In the genomic region with DNA sequence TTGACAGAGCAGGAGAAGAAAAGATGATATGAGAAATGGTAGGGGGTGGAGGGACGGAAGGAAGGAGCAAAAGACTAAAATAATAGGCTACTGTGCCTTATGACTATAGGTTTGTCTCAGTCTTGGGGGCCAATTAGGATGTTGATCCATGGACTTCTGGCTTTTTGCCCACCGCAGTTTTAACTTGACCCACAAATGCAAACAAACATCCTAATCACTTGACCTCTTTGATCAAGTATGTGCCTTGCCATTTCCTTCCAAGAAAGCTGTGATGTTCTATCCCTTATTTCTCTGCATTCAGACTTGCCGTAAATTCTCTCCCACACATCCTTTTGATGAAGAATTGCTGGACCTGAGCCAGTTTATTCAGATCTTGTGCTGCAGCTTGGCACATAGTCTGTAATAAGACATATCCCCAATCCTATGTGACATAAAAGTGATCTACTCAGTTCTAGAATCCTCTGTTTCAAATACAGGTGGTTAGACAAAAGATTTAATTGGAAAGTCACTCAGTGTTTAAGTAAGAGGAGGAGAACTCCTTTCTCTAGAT, we compare ENCODE assay signal across 23 cellular contexts.
DNase-seq lines count a peak whose midpoint lies in the region; ATAC-seq and TF ChIP-seq lines count a peak whose summit lies in the region.
"Had no signal": no experiment of that assay in that cellular context is flagged by ENCODE, and none has a peak within 500 bp of the region (broad histone marks: within the 10 kb centered on the region; RNA-seq: fewer than 3 reads in every experiment).

No MANE protein-coding gene starts in this region.

- no peaks in the 10 kb centered on the region for H3K9me2 ChIP-seq in Karpas-422 (replicated peaks; ENCODE audit: insufficient read depth, low read length)

- H2AFZ ChIP-seq in Karpas-422 (ENCODE audit: low read length) (no peak overlapping the region), fibroblast of lung (ENCODE audit: low read length) (no peak overlapping the region)
- H2AFZ ChIP-seq: GM23248, neural progenitor cell had no signal

- TF ChIP-seq CTCF in fibroblast of lung (conservative IDR thresholded peaks at IDR 0.05 in 1 of 2, IDR thresholded peaks at IDR 0.05 in 1 of 2; ENCODE audit: low read depth in 1 of 2, low read length in 2 of 2) (no peak), omental fat pad (IDR thresholded peaks at IDR 0.05) (no peak)

- H4K20me1 ChIP-seq in Karpas-422 (ENCODE audit: insufficient read depth, low read depth, low read length) = no peaks in the 10 kb centered on the region
- no peaks in the 10 kb centered on the region for H4K20me1 ChIP-seq in fibroblast of lung (ENCODE audit: control insufficient read depth, extremely low read depth, insufficient read depth, low read length)

- H3K79me2 ChIP-seq in Karpas-422 (ENCODE audit: low read length) = peaks cover 16% of the 10 kb centered on the region
- H3K79me2 ChIP-seq in fibroblast of lung (ENCODE audit: control insufficient read depth, insufficient read depth, low read length) = no peaks in the 10 kb centered on the region

- H3K9ac ChIP-seq in Karpas-422 (ENCODE audit: low read length) = no peak overlapping the region
- H3K9ac ChIP-seq in fibroblast of lung (ENCODE audit: insufficient read depth, low read length) = no peak overlapping the region
- H3K9ac ChIP-seq: GM23248, neural progenitor cell had no signal

- H3K4me2 ChIP-seq in Karpas-422 (ENCODE audit: low read depth, low read length, poor library complexity, severe bottlenecking) (peak overlapping the region; percentile 1), fibroblast of lung (ENCODE audit: extremely low read depth, insufficient read depth, low read length) (no peak overlapping the region)
- H3K4me2 ChIP-seq: neural progenitor cell had no signal

- no peaks in the 10 kb centered on the region for H3K27me3 ChIP-seq in Karpas-422 (ENCODE audit: low read length)
- no peaks in the 10 kb centered on the region for H3K27me3 ChIP-seq in fibroblast of lung (ENCODE audit: control insufficient read depth, insufficient read depth, low read length)
- H3K27me3 ChIP-seq: neural progenitor cell, right lobe of liver, SJSA1 had no signal

- ATAC-seq in omental fat pad (ENCODE audit: low FRiP score) = no peak
- ATAC-seq: right lobe of liver; stimulated activated memory B cell treated with anti-CD40 and anti-IgM and Interleukin-4, amounts not matched to agents 10 μg/mL and 1 μg/mL and 100 μg/mL, for 72 hours had no signal

- H3K4me1 ChIP-seq in Karpas-422 (ENCODE audit: low read length) (peaks cover 41% of the 10 kb centered on the region), fibroblast of lung (ENCODE audit: control insufficient read depth, extremely low read depth, insufficient read depth, low read length) (no peaks in the 10 kb centered on the region)
- H3K4me1 ChIP-seq: neural progenitor cell, right lobe of liver had no signal

- H3K27ac ChIP-seq in Karpas-422 (ENCODE audit: low read length) (peak overlapping the region; percentile 86), fibroblast of lung (ENCODE audit: insufficient read depth, low read length) (no peak overlapping the region)
- H3K27ac ChIP-seq: GM23248, HL-60, neural progenitor cell, right lobe of liver, SJSA1 had no signal

- DNase-seq in Karpas-422 (no peak), amniotic epithelial cell (ENCODE audit: low read depth) (peak; percentile 15), fibroblast of lung (ENCODE audit: low read depth in 2 of 2) (peak; percentile 16 to 42), pulmonary artery endothelial cell (ENCODE audit: low read depth, low spot score) (peak; percentile 33), NCI-H146 treated with DMSO at 0.1 percent for 48 hours (lab: John Stamatoyannopoulos, UW; ENCODE audit: unreplicated experiment) (no peak), omental fat pad (ENCODE audit: low spot score) (no peak), NCI-H446 treated with DMSO at 0.1 percent for 48 hours (lab: John Stamatoyannopoulos, UW) (no peak)
- DNase-seq: activated CD4-positive, alpha-beta T cell treated with anti-CD3 and anti-CD28 coated beads, Interleukin-2, amount 50 U/mL, for 4 hours; activated naive CD4-positive, alpha-beta T cell treated with anti-CD3 and anti-CD28 coated beads, Interleukin-2, amount 10 ng/mL, durations not matched to agents 7 days and 5 days; CD4-positive, CD25-positive, alpha-beta regulatory T cell; GM23248; kidney glomerular epithelial cell; MV-4-11; NCI-H1694; NCI-H2171; posterior cingulate gyrus; right lobe of liver; stimulated activated CD4-positive, alpha-beta T cell treated with anti-CD3 and anti-CD28 coated beads, Interleukin-4, amount 100 ng/mL, for 4 hours had no signal

- H3K9me3 ChIP-seq in Karpas-422 (ENCODE audit: low read length) (no peaks in the 10 kb centered on the region), fibroblast of lung (ENCODE audit: control insufficient read depth, insufficient read depth, low read depth, low read length) (no peaks in the 10 kb centered on the region)
- H3K9me3 ChIP-seq: right lobe of liver, SJSA1 had no signal

- H3K36me3 ChIP-seq in Karpas-422 (ENCODE audit: insufficient read depth, low read length) (peaks cover 6% of the 10 kb centered on the region; the same call in 1 of the 2 replicates), fibroblast of lung (ENCODE audit: control insufficient read depth, insufficient read depth, low read length) (no peaks in the 10 kb centered on the region)
- H3K36me3 ChIP-seq: neural progenitor cell, right lobe of liver, SJSA1 had no signal

- no peak overlapping the region for H3K4me3 ChIP-seq in Karpas-422 (ENCODE audit: low read length)
- no peak overlapping the region for H3K4me3 ChIP-seq in fibroblast of lung (replicated peaks in 1 of 4; ENCODE audit: control extremely low read depth in 1 of 4, insufficient read depth in 1 of 4, low read depth in 3 of 4, low read length in 4 of 4)
- H3K4me3 ChIP-seq: GM23248, lung, neural progenitor cell, right lobe of liver, SJSA1 had no signal

Comparison
In these comparisons a context has a peak if more than half of its experiments do, and no peak if none do; other contexts are left out.
1. DNase-seq: peak in amniotic epithelial cell (single experiment), fibroblast of lung (2 of 2) and pulmonary artery endothelial cell (single experiment); none in Karpas-422 (single experiment), NCI-H146 treated with DMSO at 0.1 percent for 48 hours (single experiment), omental fat pad (single experiment) and NCI-H446 treated with DMSO at 0.1 percent for 48 hours (single experiment).